In genomic region chr1:167757433-167758309, GRCh38 we compare ENCODE assay signal across 11 cellular contexts.
"Had no signal": no experiment of that assay in that cellular context is flagged by ENCODE, and none has a peak within 500 bp of the region (broad histone marks: within the 10 kb centered on the region; RNA-seq: fewer than 3 reads in every experiment).

No MANE protein-coding gene starts in this region.

- H3K9me3 ChIP-seq: lower lobe of right lung had no signal

- H3K4me3 Mint-ChIP-seq: activated CD4-positive, alpha-beta memory T cell treated with anti-CD3 and anti-CD28 coated beads, Interleukin-2, amount 10 ng/mL, durations not matched to agents 7 days and 5 days; activated naive CD4-positive, alpha-beta T cell treated with anti-CD3 and anti-CD28 coated beads, Interleukin-2, amount 10 ng/mL, durations not matched to agents 7 days and 5 days; activated T-cell treated with anti-CD3 and anti-CD28 coated beads, Interleukin-2, amount 50 U/mL, for 24 hours; mesothelial cell of epicardium; stimulated activated effector memory CD8-positive, alpha-beta T cell treated with anti-CD3 and anti-CD28 coated beads, Interleukin-12 subunit alpha, Interleukin-12 subunit beta, amount 100 ng/mL, for 72 hours; type B pancreatic cell; WTC11 had no signal

- DNase-seq: activated CD4-positive, alpha-beta memory T cell treated with anti-CD3 and anti-CD28 coated beads, Interleukin-2, amount 10 ng/mL, durations not matched to agents 7 days and 5 days; activated CD4-positive, alpha-beta T cell treated with anti-CD3 and anti-CD28 coated beads for 4 hours; activated naive CD4-positive, alpha-beta T cell treated with anti-CD3 and anti-CD28 coated beads, Interleukin-2, amount 10 ng/mL, durations not matched to agents 7 days and 5 days; activated T-cell treated with anti-CD3 and anti-CD28 coated beads, Interleukin-2, amount 50 U/mL, for 24 hours; lower lobe of right lung; stimulated activated CD4-positive, alpha-beta T cell treated with anti-CD3 and anti-CD28 coated beads, Interleukin-12 subunit alpha, Interleukin-12 subunit beta, amount 100 ng/mL, for 4 hours had no signal

- ATAC-seq: esophagus mucosa; stimulated activated effector memory CD8-positive, alpha-beta T cell treated with anti-CD3 and anti-CD28 coated beads, Interleukin-12 subunit alpha, Interleukin-12 subunit beta, amount 100 ng/mL, for 72 hours; WTC11 had no signal

- H3K9me3 Mint-ChIP-seq: activated CD4-positive, alpha-beta memory T cell treated with anti-CD3 and anti-CD28 coated beads, Interleukin-2, amount 10 ng/mL, durations not matched to agents 7 days and 5 days; activated naive CD4-positive, alpha-beta T cell treated with anti-CD3 and anti-CD28 coated beads, Interleukin-2, amount 10 ng/mL, durations not matched to agents 7 days and 5 days; activated T-cell treated with anti-CD3 and anti-CD28 coated beads, Interleukin-2, amount 50 U/mL, for 24 hours; mesothelial cell of epicardium; stimulated activated effector memory CD8-positive, alpha-beta T cell treated with anti-CD3 and anti-CD28 coated beads, Interleukin-12 subunit alpha, Interleukin-12 subunit beta, amount 100 ng/mL, for 72 hours; type B pancreatic cell; WTC11 had no signal

- H3K36me3 ChIP-seq: lower lobe of right lung had no signal

- H3K27me3 Mint-ChIP-seq: activated CD4-positive, alpha-beta memory T cell treated with anti-CD3 and anti-CD28 coated beads, Interleukin-2, amount 10 ng/mL, durations not matched to agents 7 days and 5 days; activated naive CD4-positive, alpha-beta T cell treated with anti-CD3 and anti-CD28 coated beads, Interleukin-2, amount 10 ng/mL, durations not matched to agents 7 days and 5 days; activated T-cell treated with anti-CD3 and anti-CD28 coated beads, Interleukin-2, amount 50 U/mL, for 24 hours; type B pancreatic cell had no signal

- H3K27ac Mint-ChIP-seq: activated CD4-positive, alpha-beta memory T cell treated with anti-CD3 and anti-CD28 coated beads, Interleukin-2, amount 10 ng/mL, durations not matched to agents 7 days and 5 days; activated naive CD4-positive, alpha-beta T cell treated with anti-CD3 and anti-CD28 coated beads, Interleukin-2, amount 10 ng/mL, durations not matched to agents 7 days and 5 days; activated T-cell treated with anti-CD3 and anti-CD28 coated beads, Interleukin-2, amount 50 U/mL, for 24 hours; stimulated activated effector memory CD8-positive, alpha-beta T cell treated with anti-CD3 and anti-CD28 coated beads, Interleukin-12 subunit alpha, Interleukin-12 subunit beta, amount 100 ng/mL, for 72 hours had no signal

- H3K4me3 ChIP-seq: lower lobe of right lung had no signal

- H3K27ac ChIP-seq: lower lobe of right lung had no signal

- H3K36me3 Mint-ChIP-seq: stimulated activated effector memory CD8-positive, alpha-beta T cell treated with anti-CD3 and anti-CD28 coated beads, Interleukin-12 subunit alpha, Interleukin-12 subunit beta, amount 100 ng/mL, for 72 hours; WTC11 had no signal
